22 cellular contexts compared by ENCODE assay signal in genomic region chr6:33169286-33170175, GRCh38. TPM values are rescaled to one million over a fixed set of nuclear protein-coding genes. Genes with fewer than 3 reads are reported as not detected.
DNase-seq lines count a peak whose midpoint lies in the region; ATAC-seq and TF ChIP-seq lines count a peak whose summit lies in the region.
"Had no signal": no experiment of that assay in that cellular context is flagged by ENCODE, and none has a peak within 500 bp of the region (broad histone marks: within the 10 kb centered on the region; RNA-seq: fewer than 3 reads in every experiment).

No MANE protein-coding gene starts in this region.

- intact Hi-C loops in sciatic nerve (cut with DNase I), result no loop called here

- H3K79me2 ChIP-seq in osteoblast (ENCODE audit: insufficient read depth, low read length), result no peaks in the 10 kb centered on the region

- peaks cover 16% of the 10 kb centered on the region for H3K27me3 Mint-ChIP-seq in T-helper 17 cell

- H3K27ac ChIP-seq in osteoblast (ENCODE audit: low read depth, low read length), result no peak overlapping the region
- H3K27ac ChIP-seq: esophagus squamous epithelium, gastroesophageal sphincter, lower lobe of right lung had no signal

- peak; percentile 24 for DNase-seq in activated CD4-positive, CD25-positive, alpha-beta regulatory T cell treated with anti-CD3 and anti-CD28 coated beads, Interleukin-2, amount 50 U/mL, for 72 hours
- DNase-seq in T-helper 17 cell (no peak), osteoblast (ENCODE audit: insufficient read length, low spot score, missing footprints) (peak; percentile 90), HCEC 1CT (no peak), sciatic nerve (ENCODE audit: low spot score) (no peak)
- DNase-seq: activated CD4-positive, alpha-beta T cell treated with anti-CD3 and anti-CD28 coated beads for 1 hour; activated naive CD4-positive, alpha-beta T cell treated with anti-CD3 and anti-CD28 coated beads, Interleukin-2, amount 50 U/mL, for 16 hours; activated T-cell treated with anti-CD3 and anti-CD28 coated beads, Interleukin-2, amount 50 U/mL, for 4 hours; COR-L47; DND-41; effector memory CD8-positive, alpha-beta T cell; esophagus squamous epithelium; H9; Kasumi-1; lower lobe of right lung; NCI-H1105 treated with DMSO at 0.1 percent for 48 hours; NCI-H2081 treated with DMSO at 0.1 percent for 48 hours; NCI-H446 treated with DMSO at 0.1 percent for 48 hours; RPMI8226 had no signal

- H3K27ac Mint-ChIP-seq in T-helper 17 cell, result peak overlapping the region; percentile 51

- H3K4me1 Mint-ChIP-seq in T-helper 17 cell, result peaks cover 6% of the 10 kb centered on the region

- no peaks in the 10 kb centered on the region for H4K20me1 ChIP-seq in osteoblast (ENCODE audit: insufficient read depth, low read length)

- H3K4me2 ChIP-seq in osteoblast (ENCODE audit: insufficient read depth, low read length), result no peak overlapping the region

- H3K9me3 ChIP-seq in T-helper 17 cell (ENCODE audit: control insufficient read depth, low read length, poor library complexity, severe bottlenecking), result no peaks in the 10 kb centered on the region
- H3K9me3 ChIP-seq in osteoblast (ENCODE audit: low read depth, low read length), result no peaks in the 10 kb centered on the region
- H3K9me3 ChIP-seq: esophagus squamous epithelium, gastroesophageal sphincter, lower lobe of right lung had no signal

- no peaks in the 10 kb centered on the region for H3K27me3 ChIP-seq in osteoblast (ENCODE audit: insufficient read depth, low read length)
- H3K27me3 ChIP-seq: gastroesophageal sphincter had no signal

- H3K4me1 ChIP-seq in osteoblast (ENCODE audit: insufficient read depth, low read length), result no peaks in the 10 kb centered on the region
- H3K4me1 ChIP-seq: esophagus squamous epithelium, gastroesophageal sphincter, lower lobe of right lung had no signal

- H3K4me3 ChIP-seq in osteoblast (ENCODE audit: insufficient read depth, low read length), result no peak overlapping the region
- H3K4me3 ChIP-seq: esophagus squamous epithelium, gastroesophageal sphincter, lower lobe of right lung had no signal

- no peak for TF ChIP-seq CTCF in osteoblast (IDR thresholded peaks at IDR 0.05; ENCODE audit: extremely low read depth, low read depth, low read length)

- no peaks in the 10 kb centered on the region for H3K36me3 ChIP-seq in osteoblast (ENCODE audit: insufficient read depth, low read length)
- H3K36me3 ChIP-seq: esophagus squamous epithelium, gastroesophageal sphincter, lower lobe of right lung had no signal

- ATAC-seq in activated CD4-positive, CD25-positive, alpha-beta regulatory T cell treated with anti-CD3 and anti-CD28 coated beads, Interleukin-2, amount 50 U/mL, for 24 hours, result no peak
- ATAC-seq in T-helper 17 cell (no peak), sciatic nerve (no peak)
- ATAC-seq: activated T-cell treated with anti-CD3 and anti-CD28 coated beads, Interleukin-2, amount 50 U/mL, for 4 hours; effector memory CD8-positive, alpha-beta T cell; gastroesophageal sphincter; lower lobe of right lung had no signal

- no peaks in the 10 kb centered on the region for H3K36me3 Mint-ChIP-seq in T-helper 17 cell (ENCODE audit: low read depth)

- no peak overlapping the region for H3K4me3 Mint-ChIP-seq in T-helper 17 cell
- H3K4me3 Mint-ChIP-seq: activated T-cell treated with anti-CD3 and anti-CD28 coated beads, Interleukin-2, amount 50 U/mL, for 4 hours; effector memory CD8-positive, alpha-beta T cell; H9 had no signal

- no peak overlapping the region for H2AFZ ChIP-seq in osteoblast (ENCODE audit: low read length)

RNA-seq across cellular contexts. Expression of gene COL11A2, which starts 22.7 kb away (rescaled TPM):
- under 1 TPM; 0.52 to 0.89 TPM for total RNA-seq in T-helper 17 cell
- total RNA-seq in osteoblast, result 1.8 TPM in 2 replicates
- 5.6 TPM for total RNA-seq in sciatic nerve

RNA-seq across cellular contexts. Expression of gene RXRB, which starts 30.9 kb away (rescaled TPM):
- 10 to 100 TPM; 51.0 to 64.4 TPM for total RNA-seq in T-helper 17 cell
- total RNA-seq in osteoblast, result 19.2 and 20.9 TPM in 2 replicates
- 54.0 TPM for total RNA-seq in sciatic nerve

RNA-seq across cellular contexts. Expression of gene SLC39A7, which starts 31.1 kb away (rescaled TPM):
- total RNA-seq in T-helper 17 cell (10 to 100 TPM; 22.4 to 25.8 TPM), osteoblast (108 and 109 TPM in 2 replicates), sciatic nerve (65.3 TPM)

RNA-seq across cellular contexts. Expression of gene HSD17B8, which starts 34.9 kb away (rescaled TPM):
- total RNA-seq in T-helper 17 cell (10 to 100 TPM in 1 of 2 donors, 1 to 10 TPM in 1; 7.6 to 11.9 TPM), osteoblast (2.7 and 3.3 TPM in 2 replicates), sciatic nerve (12.7 TPM)
- total RNA-seq: A172 had no signal

RNA-seq across cellular contexts. Expression of gene RING1, which starts 38.8 kb away (rescaled TPM):
- total RNA-seq in T-helper 17 cell, result 10 to 100 TPM; 27.9 to 28.2 TPM
- 34.0 and 34.2 TPM in 2 replicates for total RNA-seq in osteoblast
- total RNA-seq in sciatic nerve, result 39.5 TPM

Comparison
In these comparisons a context has a peak if more than half of its experiments do, and no peak if none do; other contexts are left out.
1. DNase-seq: peak in activated CD4-positive, CD25-positive, alpha-beta regulatory T cell treated with anti-CD3 and anti-CD28 coated beads, Interleukin-2, amount 50 U/mL, for 72 hours (single experiment) and osteoblast (single experiment); none in T-helper 17 cell (0 of 3), HCEC 1CT (single experiment) and sciatic nerve (single experiment).